ENCODE assay signal across 18 cellular contexts in genomic region chr17:71963341-71963740, GRCh38.
"Had no signal": no experiment of that assay in that cellular context is flagged by ENCODE, and none has a peak within 500 bp of the region (broad histone marks: within the 10 kb centered on the region; RNA-seq: fewer than 3 reads in every experiment).

No MANE protein-coding gene starts in this region.

- H3K27ac ChIP-seq: ascending aorta, spleen, upper lobe of right lung had no signal

- H3K36me3 ChIP-seq: ascending aorta, spleen, upper lobe of right lung had no signal

- H3K4me3 ChIP-seq: ascending aorta, lung, spleen, upper lobe of right lung had no signal

- H3K9me3 ChIP-seq: ascending aorta, upper lobe of right lung had no signal

- H3K4me1 ChIP-seq: ascending aorta, spleen, upper lobe of right lung had no signal

- H3K27me3 Mint-ChIP-seq: activated naive CD4-positive, alpha-beta T cell treated with anti-CD3 and anti-CD28 coated beads, Interleukin-2, amount 50 U/mL, for 24 hours; stimulated activated naive B cell treated with anti-CD40 and anti-IgM and Interleukin-4, amounts not matched to agents 10 μg/mL and 1 μg/mL and 100 μg/mL, for 72 hours had no signal

- H3K27me3 ChIP-seq: ascending aorta, spleen had no signal

- DNase-seq: activated CD4-positive, alpha-beta T cell treated with anti-CD3 and anti-CD28 coated beads, Interleukin-2, amount 50 U/mL, for 4 hours; activated effector memory CD4-positive, alpha-beta T cell treated with anti-CD3 and anti-CD28 coated beads, Interleukin-2, amount 50 U/mL, for 16 hours; activated T-cell treated with anti-CD3 and anti-CD28 coated beads, Interleukin-2, amount 50 U/mL, for 72 hours; cerebellar nuclear complex; cortex of kidney; erythroblast; hypothalamus; kidney; posterior cingulate gyrus; retina; spleen; stimulated activated naive B cell treated with anti-CD40 and anti-IgM and Interleukin-4, amounts not matched to agents 10 μg/mL and 1 μg/mL and 100 μg/mL, for 72 hours; upper lobe of right lung had no signal

- H3K4me1 Mint-ChIP-seq: activated naive CD4-positive, alpha-beta T cell treated with anti-CD3 and anti-CD28 coated beads, Interleukin-2, amount 50 U/mL, for 24 hours; stimulated activated naive B cell treated with anti-CD40 and anti-IgM and Interleukin-4, amounts not matched to agents 10 μg/mL and 1 μg/mL and 100 μg/mL, for 72 hours had no signal

- ATAC-seq: activated T-cell treated with anti-CD3 and anti-CD28 coated beads, Interleukin-2, amount 50 U/mL, for 72 hours; left lobe of liver; stimulated activated naive B cell treated with anti-CD40 and anti-IgM and Interleukin-4, amounts not matched to agents 10 μg/mL and 1 μg/mL and 100 μg/mL, for 72 hours; upper lobe of right lung had no signal

- H3K4me3 Mint-ChIP-seq: activated naive CD4-positive, alpha-beta T cell treated with anti-CD3 and anti-CD28 coated beads, Interleukin-2, amount 50 U/mL, for 24 hours; activated T-cell treated with anti-CD3 and anti-CD28 coated beads, Interleukin-2, amount 50 U/mL, for 72 hours; nephron; stimulated activated naive B cell treated with anti-CD40 and anti-IgM and Interleukin-4, amounts not matched to agents 10 μg/mL and 1 μg/mL and 100 μg/mL, for 72 hours had no signal

- H3K9me3 Mint-ChIP-seq: nephron had no signal

- H3K27ac Mint-ChIP-seq: activated naive CD4-positive, alpha-beta T cell treated with anti-CD3 and anti-CD28 coated beads, Interleukin-2, amount 50 U/mL, for 24 hours; activated T-cell treated with anti-CD3 and anti-CD28 coated beads, Interleukin-2, amount 50 U/mL, for 72 hours; stimulated activated naive B cell treated with anti-CD40 and anti-IgM and Interleukin-4, amounts not matched to agents 10 μg/mL and 1 μg/mL and 100 μg/mL, for 72 hours had no signal

- H3K36me3 Mint-ChIP-seq: activated naive CD4-positive, alpha-beta T cell treated with anti-CD3 and anti-CD28 coated beads, Interleukin-2, amount 50 U/mL, for 24 hours; stimulated activated naive B cell treated with anti-CD40 and anti-IgM and Interleukin-4, amounts not matched to agents 10 μg/mL and 1 μg/mL and 100 μg/mL, for 72 hours had no signal
